9 cellular contexts compared by ENCODE assay signal in the genomic region with DNA sequence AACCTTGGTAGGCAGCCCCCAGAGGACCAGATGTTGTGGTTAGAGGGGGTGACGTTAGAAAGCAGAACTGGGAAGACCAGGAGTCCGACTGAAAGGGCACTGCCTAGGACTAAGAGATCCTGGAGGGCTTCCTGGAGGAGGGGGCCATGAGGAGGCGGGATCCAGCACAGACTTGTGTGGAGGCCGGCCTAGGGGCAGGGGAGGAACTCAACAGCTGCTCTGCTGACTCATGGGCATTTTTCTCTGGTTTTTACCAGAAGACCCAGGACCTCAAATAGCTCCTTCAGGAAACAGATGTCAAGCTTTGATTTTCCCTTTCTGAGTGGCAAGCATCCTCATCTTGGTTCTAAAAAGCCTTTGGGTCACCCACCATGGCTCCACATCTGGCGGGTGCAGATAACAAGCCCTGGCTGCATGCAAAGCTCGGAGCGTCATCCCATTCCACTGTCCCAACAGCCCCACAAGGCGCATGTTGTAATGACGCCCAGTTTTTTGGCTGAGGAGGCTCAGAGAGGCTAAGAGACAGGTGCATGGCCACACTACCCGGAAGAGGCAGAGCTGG. TPM values are rescaled to one million over a fixed set of nuclear protein-coding genes. Genes with fewer than 3 reads are reported as not detected.
DNase-seq lines count a peak whose midpoint lies in the region; ATAC-seq lines count a peak whose summit lies in the region.
"Had no signal": no experiment of that assay in that cellular context is flagged by ENCODE, and none has a peak within 500 bp of the region (broad histone marks: within the 10 kb centered on the region; RNA-seq: fewer than 3 reads in every experiment).

No MANE protein-coding gene starts in this region.

- no peak for ATAC-seq in effector memory CD8-positive, alpha-beta T cell (replicated peaks)
- peak; percentile 61 to 66 for ATAC-seq in stimulated activated naive B cell treated with anti-CD40 and anti-IgM and Interleukin-4, amounts not matched to agents 10 μg/mL and 1 μg/mL and 100 μg/mL, for 72 hours (replicated peaks)
- ATAC-seq in GM18867 (IDR thresholded peaks at IDR 0.05; ENCODE audit: unreplicated experiment) = no peak
- ATAC-seq in HG03457 (IDR thresholded peaks at IDR 0.05; ENCODE audit: unreplicated experiment) = no peak

- no peaks in the 10 kb centered on the region for H3K9me3 Mint-ChIP-seq in effector memory CD8-positive, alpha-beta T cell
- no peaks in the 10 kb centered on the region for H3K9me3 Mint-ChIP-seq in stimulated activated naive B cell treated with anti-CD40 and anti-IgM and Interleukin-4, amounts not matched to agents 10 μg/mL and 1 μg/mL and 100 μg/mL, for 72 hours
- H3K9me3 Mint-ChIP-seq: nephron had no signal

- H3K27ac Mint-ChIP-seq in effector memory CD8-positive, alpha-beta T cell = peak overlapping the region; percentile 80 to 87
- H3K27ac Mint-ChIP-seq in stimulated activated naive B cell treated with anti-CD40 and anti-IgM and Interleukin-4, amounts not matched to agents 10 μg/mL and 1 μg/mL and 100 μg/mL, for 72 hours = peak overlapping the region; percentile 93
- H3K27ac Mint-ChIP-seq: nephron had no signal

- H3K36me3 Mint-ChIP-seq in effector memory CD8-positive, alpha-beta T cell (ENCODE audit: insufficient read depth) = peaks cover 79% of the 10 kb centered on the region
- H3K36me3 Mint-ChIP-seq in stimulated activated naive B cell treated with anti-CD40 and anti-IgM and Interleukin-4, amounts not matched to agents 10 μg/mL and 1 μg/mL and 100 μg/mL, for 72 hours = peaks cover 71 to 90% of the 10 kb centered on the region in 2 donors

- peak; percentile 21 for DNase-seq in activated T-cell treated with anti-CD3 and anti-CD28 coated beads, Interleukin-2, amount 50 U/mL, for 1 hour
- DNase-seq in activated T-cell treated with anti-CD3 and anti-CD28 coated beads for 4 hours (no peak), RPMI7951 (ENCODE audit: low read depth) (peak; percentile 80), HuH-7.5 (ENCODE audit: low spot score) (no peak)
- no peak for DNase-seq in effector memory CD8-positive, alpha-beta T cell
- peak; percentile 89 for DNase-seq in stimulated activated naive B cell treated with anti-CD40 and anti-IgM and Interleukin-4, amounts not matched to agents 10 μg/mL and 1 μg/mL and 100 μg/mL, for 72 hours

- peaks cover 18 to 28% of the 10 kb centered on the region in 2 donors for H3K4me1 Mint-ChIP-seq in effector memory CD8-positive, alpha-beta T cell (ENCODE audit: low read depth in 2 of 2)
- H3K4me1 Mint-ChIP-seq in stimulated activated naive B cell treated with anti-CD40 and anti-IgM and Interleukin-4, amounts not matched to agents 10 μg/mL and 1 μg/mL and 100 μg/mL, for 72 hours = peaks cover 72 to 93% of the 10 kb centered on the region in 2 donors

- no peak overlapping the region for H3K4me3 Mint-ChIP-seq in effector memory CD8-positive, alpha-beta T cell
- peak overlapping the region; percentile 64 to 77 for H3K4me3 Mint-ChIP-seq in stimulated activated naive B cell treated with anti-CD40 and anti-IgM and Interleukin-4, amounts not matched to agents 10 μg/mL and 1 μg/mL and 100 μg/mL, for 72 hours
- H3K4me3 Mint-ChIP-seq: nephron had no signal

- no peaks in the 10 kb centered on the region for H3K27me3 Mint-ChIP-seq in effector memory CD8-positive, alpha-beta T cell
- no peaks in the 10 kb centered on the region for H3K27me3 Mint-ChIP-seq in stimulated activated naive B cell treated with anti-CD40 and anti-IgM and Interleukin-4, amounts not matched to agents 10 μg/mL and 1 μg/mL and 100 μg/mL, for 72 hours

RNA-seq across cellular contexts. Expression of gene IL21R, which starts 29.0 kb away (rescaled TPM):
- 1.1 and 2.1 TPM in 2 replicates for total RNA-seq in RPMI7951 (2014; rRNA removed; shearing (Covaris generic))

Comparison
In these comparisons a context has a peak if more than half of its experiments do, and no peak if none do; other contexts are left out.
1. DNase-seq: peak in activated T-cell treated with anti-CD3 and anti-CD28 coated beads, Interleukin-2, amount 50 U/mL, for 1 hour (single experiment), RPMI7951 (single experiment) and stimulated activated naive B cell treated with anti-CD40 and anti-IgM and Interleukin-4, amounts not matched to agents 10 μg/mL and 1 μg/mL and 100 μg/mL, for 72 hours (single experiment); none in activated T-cell treated with anti-CD3 and anti-CD28 coated beads for 4 hours (single experiment), effector memory CD8-positive, alpha-beta T cell (0 of 3) and HuH-7.5 (single experiment).
2. ATAC-seq: peak in stimulated activated naive B cell treated with anti-CD40 and anti-IgM and Interleukin-4, amounts not matched to agents 10 μg/mL and 1 μg/mL and 100 μg/mL, for 72 hours (2 of 2); none in effector memory CD8-positive, alpha-beta T cell (single experiment), GM18867 (single experiment) and HG03457 (single experiment).
3. H3K4me3 Mint-ChIP-seq: peak in stimulated activated naive B cell treated with anti-CD40 and anti-IgM and Interleukin-4, amounts not matched to agents 10 μg/mL and 1 μg/mL and 100 μg/mL, for 72 hours (2 of 2); none in effector memory CD8-positive, alpha-beta T cell (0 of 2).